8 cellular contexts compared by ENCODE assay signal in genomic region chr6:75526502-75527127, GRCh38. TPM values are rescaled to one million over a fixed set of nuclear protein-coding genes. Genes with fewer than 3 reads are reported as not detected.
A peak's percentile ranks its signal among the peaks of the same experiment; 100 is the strongest.
DNase-seq lines count a peak whose midpoint lies in the region; ATAC-seq lines count a peak whose summit lies in the region.

No MANE protein-coding gene starts in this region.

- intact Hi-C loops in head of caudate nucleus (cut with DNase I), result loop anchor here (5.0 kb wide), 2 partner anchors 229 to 259 kb away; no protein-coding TSS in a partner anchor

- in situ Hi-C loops in GM23248 (cut with MboI), result no loop called here
- in situ Hi-C loops in SK-MEL-5 (cut with HindIII; ENCODE audit: low pct_unique_long_range_greater_than_20kb, low sequenced_read_pairs), result no loop called here

- DNase-seq in ELF-1 (ENCODE audit: low read depth, low spot score) (peak; percentile 13), GM23248 (peak; percentile 86), MG63 (peak; percentile 9), SK-MEL-5 (ENCODE audit: low read depth, low spot score) (peak; percentile 78), head of caudate nucleus (peak in 37 of 42 donors; percentile 4 to 87 (median 59)), pulmonary artery endothelial cell (ENCODE audit: low read depth, low spot score) (peak; percentile 43)
- DNase-seq in activated naive CD4-positive, alpha-beta T cell treated with anti-CD3 and anti-CD28 coated beads, Interleukin-2, amount 50 U/mL, for 72 hours (ENCODE audit: low spot score in 2 of 2), result peak in 1 of 2 donors; percentile 45

- ATAC-seq in activated naive CD4-positive, alpha-beta T cell treated with anti-CD3 and anti-CD28 coated beads, Interleukin-2, amount 50 U/mL, for 72 hours, result peak; percentile 71 to 84
- no peak for ATAC-seq in GM21447 (IDR thresholded peaks at IDR 0.05; ENCODE audit: unreplicated experiment)

- no peak overlapping the region for H3K27ac Mint-ChIP-seq in activated naive CD4-positive, alpha-beta T cell treated with anti-CD3 and anti-CD28 coated beads, Interleukin-2, amount 50 U/mL, for 72 hours

- no peak overlapping the region for H3K9ac ChIP-seq in GM23248

- no peaks in the 10 kb centered on the region for H3K36me3 ChIP-seq in GM23248 (ENCODE audit: low read depth)
- H3K36me3 ChIP-seq in MG63, result no peaks in the 10 kb centered on the region

- H3K36me3 Mint-ChIP-seq in activated naive CD4-positive, alpha-beta T cell treated with anti-CD3 and anti-CD28 coated beads, Interleukin-2, amount 50 U/mL, for 72 hours, result no peaks in the 10 kb centered on the region

- H3K9me2 ChIP-seq in GM23248 (ENCODE audit: insufficient read depth), result no peaks in the 10 kb centered on the region

- H3F3A ChIP-seq in GM23248 (ENCODE audit: insufficient read depth), result peaks cover 28% of the 10 kb centered on the region

- H3K4me3 ChIP-seq in GM23248 (no peak overlapping the region), MG63 (no peak overlapping the region)

- H4K20me1 ChIP-seq in GM23248 (ENCODE audit: insufficient read depth), result no peaks in the 10 kb centered on the region

- no peaks in the 10 kb centered on the region for H3K79me2 ChIP-seq in GM23248 (ENCODE audit: insufficient read depth)

- WGBS in GM23248 (ENCODE audit: low coverage in 1 of 2, low lambda C conversion rate in 2 of 2, missing lambda C conversion rate in 2 of 2), 2 experiments, result 14% methylated on average over 4 of the region's 4 CpGs

- H3K9me3 Mint-ChIP-seq in activated naive CD4-positive, alpha-beta T cell treated with anti-CD3 and anti-CD28 coated beads, Interleukin-2, amount 50 U/mL, for 72 hours, result no peaks in the 10 kb centered on the region

- H3K27ac ChIP-seq in GM23248, result no peak overlapping the region

- H2AFZ ChIP-seq in GM23248, result no peak overlapping the region

- H3K9me3 ChIP-seq in GM23248 (ENCODE audit: low read depth) (no peaks in the 10 kb centered on the region), MG63 (no peaks in the 10 kb centered on the region)

- peaks cover 36% of the 10 kb centered on the region for H3K4me1 ChIP-seq in GM23248 (ENCODE audit: insufficient read depth)

- H3K27me3 ChIP-seq in GM23248 (replicated peaks; ENCODE audit: insufficient read depth), result no peaks in the 10 kb centered on the region
- no peaks in the 10 kb centered on the region for H3K27me3 ChIP-seq in MG63

- H3K4me2 ChIP-seq in GM23248 (ENCODE audit: unreplicated experiment), result no peak overlapping the region

RNA-seq across cellular contexts. Expression of gene FILIP1, which starts 33.0 kb away (rescaled TPM):
- total RNA-seq in GM23248 (2014; rRNA removed; shearing (Covaris generic)), result under 0.01 and 0.13 TPM in 2 replicates
- 0.11 TPM in 1 of 2 replicates, not detected in the other for polyA plus RNA-seq in GM23248 (2016; fragmentation: Nextera tagmentation; extraction: Ambion mirVana)
- 0.03 TPM in 1 of 2 replicates, not detected in the other for total RNA-seq in MG63 (2014; rRNA removed; shearing (Covaris generic); ENCODE audit: low replicate concordance)
- total RNA-seq in SK-MEL-5 (2014; rRNA removed; shearing (Covaris generic)), result 0.03 TPM in 1 of 2 replicates, not detected in the other
- polyA plus RNA-seq in SK-MEL-5 (2015; cell fraction: cytosol; rRNA removed), result 0.04 and 0.10 TPM in 2 replicates
- not detected in 2 replicates for polyA plus RNA-seq in SK-MEL-5 (2015; cell fraction: nucleus; rRNA removed)
- not detected for total RNA-seq in activated naive CD4-positive, alpha-beta T cell treated with anti-CD3 and anti-CD28 coated beads, Interleukin-2, amount 50 U/mL, for 72 hours
- 2.3 and 10.5 TPM in 2 replicates for total RNA-seq in pulmonary artery endothelial cell
